Comparison of ENCODE assay signal across 8 cellular contexts in genomic region chr6:30544666-30545272, GRCh38. TPM values are rescaled to one million over a fixed set of nuclear protein-coding genes. Genes with fewer than 3 reads are reported as not detected.
DNase-seq lines count a peak whose midpoint lies in the region; ATAC-seq, FAIRE-seq and TF ChIP-seq lines count a peak whose summit lies in the region.

No MANE protein-coding gene starts in this region.

- H3K36me3 ChIP-seq in WERI-Rb-1 (peaks cover 51% of the 10 kb centered on the region), parathyroid adenoma (ENCODE audit: control insufficient read depth, insufficient read depth, low read length) (no peaks in the 10 kb centered on the region)

- TF ChIP-seq CTCF in AG10803 (conservative IDR thresholded peaks at IDR 0.05; ENCODE audit: low read length) (peak; percentile 81), GM10248 (IDR thresholded peaks at IDR 0.05; ENCODE audit: control extremely low read depth, extremely low read depth, low read depth, missing control alignments) (peak; percentile 57), WERI-Rb-1 (IDR thresholded peaks at IDR 0.05; ENCODE audit: low read depth, low read length) (peak; percentile 88), parathyroid adenoma (IDR thresholded peaks at IDR 0.05) (peak; percentile 77)

- H3K9ac ChIP-seq in parathyroid adenoma: no peak overlapping the region

- no peak overlapping the region for H3K4me2 ChIP-seq in parathyroid adenoma (ENCODE audit: low read length)

- no peak overlapping the region for H3K27ac ChIP-seq in WERI-Rb-1
- no peak overlapping the region for H3K27ac ChIP-seq in parathyroid adenoma

- H3K79me2 ChIP-seq in parathyroid adenoma: no peaks in the 10 kb centered on the region

- peak; percentile 13 for FAIRE-seq in frontal cortex (lab: Jason Lieb, UNC)

- H3K4me3 ChIP-seq in AG10803 (ENCODE audit: low read length) (no peak overlapping the region), WERI-Rb-1 (ENCODE audit: low read depth, low read length) (no peak overlapping the region), parathyroid adenoma (ENCODE audit: low read depth, low read length) (no peak overlapping the region)

- CTCF ChIA-PET in GM10248 (lab: Yijun Ruan, JAX): interaction anchor here (0.6 to 12.5 kb wide), 45 partner anchors 9 to 579 kb away, joined by 3 to 278 read pairs (median 5); partner anchors contain the start of genes ABCF1, DHX16, GNL1 and MRPS18B

- POLR2A ChIA-PET in GM10248 (lab: Yijun Ruan, JAX): interaction anchor here (0.7 to 1.2 kb wide), 5 partner anchors 10 to 67 kb away, joined by 3 to 5 read pairs (median 3); partner anchors contain the start of genes ABCF1 and PRR3

- no peak overlapping the region for H2AFZ ChIP-seq in parathyroid adenoma

- ATAC-seq in GM18520 (IDR thresholded peaks at IDR 0.05; ENCODE audit: unreplicated experiment) (no peak), GM18870 (IDR thresholded peaks at IDR 0.05; ENCODE audit: unreplicated experiment) (no peak)

- DNase-seq in AG10803 (ENCODE audit: low read depth) (peak; percentile 70), GM10248 (ENCODE audit: extremely low spot score) (peak; percentile 53), NCI-H1694 treated with DMSO at 0.1 percent for 48 hours (lab: John Stamatoyannopoulos, UW) (peak; percentile 43), WERI-Rb-1 (peak; percentile 39), frontal cortex (ENCODE audit: low spot score in 2 of 2) (peak in 1 of 2 donors; percentile 55)

- no peaks in the 10 kb centered on the region for H3K9me3 ChIP-seq in WERI-Rb-1 (ENCODE audit: severe bottlenecking)
- H3K9me3 ChIP-seq in parathyroid adenoma (ENCODE audit: control insufficient read depth, low read length): no peaks in the 10 kb centered on the region

- no peaks in the 10 kb centered on the region for H3K4me1 ChIP-seq in parathyroid adenoma

- H3K27me3 ChIP-seq in WERI-Rb-1 (ENCODE audit: insufficient read depth, low read depth, severe bottlenecking) (no peaks in the 10 kb centered on the region), parathyroid adenoma (ENCODE audit: control insufficient read depth, insufficient read depth, low read length) (no peaks in the 10 kb centered on the region)

RNA-seq across cellular contexts. Expression of gene GNL1, which starts 11.5 kb away (rescaled TPM):
- 28.1 TPM for total RNA-seq in frontal cortex

RNA-seq across cellular contexts. Expression of gene PRR3, which starts 12.3 kb away (rescaled TPM):
- 12.2 TPM for total RNA-seq in frontal cortex

RNA-seq across cellular contexts. Expression of gene ABCF1, which starts 26.5 kb away (rescaled TPM):
- 18.8 TPM for total RNA-seq in frontal cortex

RNA-seq across cellular contexts. Expression of gene HLA-E, which starts 55.5 kb away (rescaled TPM):
- total RNA-seq in frontal cortex: 25.7 TPM
